In genomic region chr20:32449057-32449889, GRCh38 we compare ENCODE assay signal across 11 cellular contexts.
DNase-seq lines count a peak whose midpoint lies in the region; ATAC-seq, FAIRE-seq and TF ChIP-seq lines count a peak whose summit lies in the region.
"Had no signal": no experiment of that assay in that cellular context is flagged by ENCODE, and none has a peak within 500 bp of the region (broad histone marks: within the 10 kb centered on the region; RNA-seq: fewer than 3 reads in every experiment).

No MANE protein-coding gene starts in this region.

- no peak overlapping the region for H3K4me3 Mint-ChIP-seq in IgD-negative memory B cell
- H3K4me3 Mint-ChIP-seq in activated T-helper 17 cell treated with anti-CD3 and anti-CD28 coated beads, Interleukin-2, amount 50 U/mL, for 72 hours: no peak overlapping the region
- no peak overlapping the region for H3K4me3 Mint-ChIP-seq in stimulated activated effector memory CD8-positive, alpha-beta T cell treated with anti-CD3 and anti-CD28 coated beads, Interleukin-12 subunit alpha, Interleukin-12 subunit beta, amount 100 ng/mL, for 72 hours
- H3K4me3 Mint-ChIP-seq: activated CD8-positive, alpha-beta memory T cell treated with anti-CD3 and anti-CD28 coated beads, Interleukin-2, amount 10 ng/mL, durations not matched to agents 7 days and 5 days had no signal

- no peak; a peak in 2 of 4 replicates for TF ChIP-seq POLR2A in HepG2 (IDR thresholded peaks at IDR 0.05; ENCODE audit: insufficient read depth in 1 of 2, low read depth in 2 of 2, low read length in 2 of 2)

- no peak for TF ChIP-seq CTCF in HepG2 (CRISPR knock-in tag; IDR thresholded peaks at IDR 0.05)

- H3K79me2 ChIP-seq in HepG2 (ENCODE audit: insufficient read depth, low read length): no peaks in the 10 kb centered on the region

- TF ChIP-seq EP300 in HepG2 (IDR thresholded peaks at IDR 0.05; ENCODE audit: low read depth in 2 of 2, low read length in 2 of 2) (no peak), HepG2 (CRISPR knock-in tag; IDR thresholded peaks at IDR 0.05; ENCODE audit: borderline replicate concordance) (no peak)

- CTCF ChIA-PET in HepG2 (lab: Yijun Ruan, JAX; ENCODE audit: low intra/inter-chr PET ratio, low total read pairs): no interaction called here

- no peak overlapping the region for H3K27ac ChIP-seq in HepG2 (ENCODE audit: extremely low read length, insufficient read depth, low read length)

- WGBS in HepG2 (ENCODE audit: low lambda C conversion rate): 93% methylated on average over 9 of the region's 9 CpGs

- POLR2A ChIA-PET in HepG2 (lab: Yijun Ruan, JAX): interaction anchor here (0.6 to 1.6 kb wide), 3 partner anchors 27 to 160 kb away, joined by 3 read pairs; no protein-coding TSS in a partner anchor

- in situ Hi-C loops in HepG2 (cut with HindIII; ENCODE audit: extremely low pct_ligation_motif_present, low pct_unique_long_range_greater_than_20kb): no loop called here

- no peaks in the 10 kb centered on the region for H3K36me3 Mint-ChIP-seq in IgD-negative memory B cell
- peaks cover 60% of the 10 kb centered on the region for H3K36me3 Mint-ChIP-seq in activated T-helper 17 cell treated with anti-CD3 and anti-CD28 coated beads, Interleukin-2, amount 50 U/mL, for 72 hours (ENCODE audit: low read depth)
- H3K36me3 Mint-ChIP-seq in stimulated activated effector memory CD8-positive, alpha-beta T cell treated with anti-CD3 and anti-CD28 coated beads, Interleukin-12 subunit alpha, Interleukin-12 subunit beta, amount 100 ng/mL, for 72 hours: peaks cover 84% of the 10 kb centered on the region

- H3K4me1 Mint-ChIP-seq in IgD-negative memory B cell: peaks cover 23 to 34% (median 23%) of the 10 kb centered on the region in 3 donors
- peaks cover 7% of the 10 kb centered on the region for H3K4me1 Mint-ChIP-seq in activated T-helper 17 cell treated with anti-CD3 and anti-CD28 coated beads, Interleukin-2, amount 50 U/mL, for 72 hours
- peaks cover 45% of the 10 kb centered on the region for H3K4me1 Mint-ChIP-seq in stimulated activated effector memory CD8-positive, alpha-beta T cell treated with anti-CD3 and anti-CD28 coated beads, Interleukin-12 subunit alpha, Interleukin-12 subunit beta, amount 100 ng/mL, for 72 hours

- no peak overlapping the region for H3K4me2 ChIP-seq in HepG2 (ENCODE audit: low read depth, low read length)

- DNase-seq in HepG2 (ENCODE audit: low spot score): no peak
- DNase-seq in stimulated activated effector memory CD8-positive, alpha-beta T cell treated with anti-CD3 and anti-CD28 coated beads, Interleukin-12 subunit alpha, Interleukin-12 subunit beta, amount 100 ng/mL, for 72 hours (ENCODE audit: low spot score in 2 of 2): no peak
- no peak for DNase-seq in NCI-H446 (lab: John Stamatoyannopoulos, UW)
- DNase-seq: activated CD8-positive, alpha-beta memory T cell treated with anti-CD3 and anti-CD28 coated beads, Interleukin-2, amount 10 ng/mL, durations not matched to agents 7 days and 5 days; DMS79 treated with DMSO at 0.1 percent for 48 hours; NCI-H1048 had no signal

- intact Hi-C loops in HepG2 (cut with micrococcal nuclease; ENCODE audit: unreplicated experiment): no loop called here

- H3K9ac ChIP-seq in HepG2 (ENCODE audit: insufficient read depth, low read depth, low read length): no peak overlapping the region

- H2AFZ ChIP-seq in HepG2 (ENCODE audit: low read length): no peak overlapping the region

- H3K27ac Mint-ChIP-seq in IgD-negative memory B cell: peak overlapping the region in 2 of 3 donors; percentile 8 to 94
- H3K27ac Mint-ChIP-seq in activated T-helper 17 cell treated with anti-CD3 and anti-CD28 coated beads, Interleukin-2, amount 50 U/mL, for 72 hours: peak overlapping the region; percentile 83
- peak overlapping the region; percentile 88 for H3K27ac Mint-ChIP-seq in stimulated activated effector memory CD8-positive, alpha-beta T cell treated with anti-CD3 and anti-CD28 coated beads, Interleukin-12 subunit alpha, Interleukin-12 subunit beta, amount 100 ng/mL, for 72 hours

- TF ChIP-seq RAD21 in HepG2 (CRISPR knock-in tag; IDR thresholded peaks at IDR 0.05): no peak

- H4K20me1 ChIP-seq in HepG2 (ENCODE audit: insufficient read depth, low read length): peaks cover 14% of the 10 kb centered on the region; the same call in 1 of the 2 replicates

- peaks cover 63 to 98% of the 10 kb centered on the region in 2 experiments for H3K36me3 ChIP-seq in HepG2 (replicated peaks in 1 of 2; ENCODE audit: control insufficient read depth in 1 of 2, insufficient read depth in 2 of 2, low read length in 2 of 2)

- H3K4me3 ChIP-seq in HepG2 (replicated peaks in 1 of 3; ENCODE audit: insufficient read depth in 1 of 3, low read depth in 2 of 3, low read length in 3 of 3): no peak overlapping the region

- no peaks in the 10 kb centered on the region for H3K27me3 Mint-ChIP-seq in IgD-negative memory B cell
- no peaks in the 10 kb centered on the region for H3K27me3 Mint-ChIP-seq in activated T-helper 17 cell treated with anti-CD3 and anti-CD28 coated beads, Interleukin-2, amount 50 U/mL, for 72 hours
- H3K27me3 Mint-ChIP-seq: activated CD8-positive, alpha-beta memory T cell treated with anti-CD3 and anti-CD28 coated beads, Interleukin-2, amount 10 ng/mL, durations not matched to agents 7 days and 5 days had no signal

- no peaks in the 10 kb centered on the region for H3K27me3 ChIP-seq in HepG2 (ENCODE audit: control insufficient read depth in 1 of 2, insufficient read depth in 2 of 2, low read length in 2 of 2)

- FAIRE-seq in HepG2 (lab: Jason Lieb, UNC): no peak
- FAIRE-seq: islet of Langerhans had no signal

- peaks cover 10% of the 10 kb centered on the region for H3K4me1 ChIP-seq in HepG2 (ENCODE audit: insufficient read depth, low read length)

- H3K9me3 Mint-ChIP-seq in IgD-negative memory B cell: no peaks in the 10 kb centered on the region
- no peaks in the 10 kb centered on the region for H3K9me3 Mint-ChIP-seq in activated T-helper 17 cell treated with anti-CD3 and anti-CD28 coated beads, Interleukin-2, amount 50 U/mL, for 72 hours
- H3K9me3 Mint-ChIP-seq in stimulated activated effector memory CD8-positive, alpha-beta T cell treated with anti-CD3 and anti-CD28 coated beads, Interleukin-12 subunit alpha, Interleukin-12 subunit beta, amount 100 ng/mL, for 72 hours: no peaks in the 10 kb centered on the region

- no peak for ATAC-seq in activated T-helper 17 cell treated with anti-CD3 and anti-CD28 coated beads, Interleukin-2, amount 50 U/mL, for 72 hours (replicated peaks)
- ATAC-seq in HepG2 (no peak), HG03139 (IDR thresholded peaks at IDR 0.05; ENCODE audit: unreplicated experiment) (no peak), GM21447 (IDR thresholded peaks at IDR 0.05; ENCODE audit: unreplicated experiment) (no peak)
- ATAC-seq in stimulated activated effector memory CD8-positive, alpha-beta T cell treated with anti-CD3 and anti-CD28 coated beads, Interleukin-12 subunit alpha, Interleukin-12 subunit beta, amount 100 ng/mL, for 72 hours: no peak
- ATAC-seq: activated CD8-positive, alpha-beta memory T cell treated with anti-CD3 and anti-CD28 coated beads, Interleukin-2, amount 10 ng/mL, durations not matched to agents 7 days and 5 days had no signal

- BruUV-seq in HepG2 (replicated peaks; lab: Mats Ljungman, UMichigan): no TSS peak

- no peaks in the 10 kb centered on the region for H3K9me3 ChIP-seq in HepG2 (ENCODE audit: low read length)

TF ChIP-seq in HepG2, 621 proteins besides CTCF, POLR2A, EP300 and RAD21 (continues in another document):
- TF ChIP-seq ZNF83 (CRISPR knock-in tag; IDR thresholded peaks at IDR 0.05; ENCODE audit: borderline replicate concordance) (no peak), TAF15 (IDR thresholded peaks at IDR 0.05; ENCODE audit: low read depth, low read length, poor library complexity, severe bottlenecking) (no peak), GMEB2 (CRISPR knock-in tag; IDR thresholded peaks at IDR 0.05; ENCODE audit: low read depth) (no peak), SP5 (CRISPR knock-in tag; IDR thresholded peaks at IDR 0.05; ENCODE audit: borderline replicate concordance, low read depth) (no peak), CEBPG (CRISPR knock-in tag; IDR thresholded peaks at IDR 0.05) (no peak), ZNF350 (CRISPR knock-in tag; IDR thresholded peaks at IDR 0.05; ENCODE audit: borderline replicate concordance, low read depth) (no peak), FOXC1 (CRISPR knock-in tag; IDR thresholded peaks at IDR 0.05; ENCODE audit: borderline replicate concordance) (no peak)
